In genomic region chr5:113503146-113503545, GRCh38 we compare ENCODE assay signal across 7 cellular contexts.
"Had no signal": no experiment of that assay in that cellular context is flagged by ENCODE, and none has a peak within 500 bp of the region (broad histone marks: within the 10 kb centered on the region; RNA-seq: fewer than 3 reads in every experiment).

No MANE protein-coding gene starts in this region.

- DNase-seq: H7, HFFc6 had no signal

- H3K9me3 ChIP-seq: HAP-1 had no signal

- H3K4me2 ChIP-seq: GM23338 had no signal

- H3K4me3 ChIP-seq: GM23338, HAP-1 had no signal

- H3K4me3 Mint-ChIP-seq: GM23338, HFFc6 had no signal

- H3K9me3 Mint-ChIP-seq: GM23338 had no signal

- H3K36me3 ChIP-seq: HAP-1 had no signal

- H3K4me1 ChIP-seq: HAP-1 had no signal

- ATAC-seq: GM23338, HCT116, HepG2 had no signal

- FAIRE-seq: HepG2 had no signal

- H3K4me1 Mint-ChIP-seq: GM23338 had no signal

- H3K27ac Mint-ChIP-seq: GM23338, HFFc6 had no signal

- H2AFZ ChIP-seq: GM23338 had no signal

- H3K27ac ChIP-seq: HL-60 had no signal
